10 cellular contexts compared by ENCODE assay signal in the genomic region with DNA sequence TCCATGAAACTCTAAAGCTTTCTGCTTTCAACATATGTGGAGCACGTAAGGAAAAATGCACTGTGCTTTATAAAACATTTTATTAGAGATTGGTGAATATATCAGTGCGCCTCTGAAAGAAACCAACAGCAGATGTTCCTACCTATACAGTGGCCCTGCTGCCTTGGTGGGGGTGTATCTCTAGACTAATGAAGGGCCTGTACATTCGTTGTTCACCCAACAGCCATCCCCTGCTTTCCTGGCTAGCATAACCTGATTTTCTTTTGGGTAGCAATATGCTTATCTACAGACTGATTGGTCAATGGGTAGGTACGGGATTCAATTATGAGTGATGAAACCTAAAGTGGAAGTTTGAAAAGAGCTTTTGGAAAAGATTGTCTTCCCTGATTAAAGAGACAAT.
DNase-seq lines count a peak whose midpoint lies in the region; ATAC-seq and TF ChIP-seq lines count a peak whose summit lies in the region.
"Had no signal": no experiment of that assay in that cellular context is flagged by ENCODE, and none has a peak within 500 bp of the region (broad histone marks: within the 10 kb centered on the region; RNA-seq: fewer than 3 reads in every experiment).

No MANE protein-coding gene starts in this region.

- ATAC-seq in activated T-cell treated with anti-CD3 and anti-CD28 coated beads, Interleukin-2, amount 50 U/mL, for 72 hours (replicated peaks in 1 of 2), result no peak
- ATAC-seq in activated T-cell treated with anti-CD3 and anti-CD28 coated beads, Interleukin-2, amount 50 U/mL, for 4 hours, result no peak
- no peak for ATAC-seq in stimulated activated naive CD8-positive, alpha-beta T cell treated with anti-CD3 and anti-CD28 coated beads, Interleukin-15, amount 100 ng/mL, for 72 hours
- no peak for ATAC-seq in WTC11

- DNase-seq in activated T-cell treated with anti-CD3 and anti-CD28 coated beads, Interleukin-2, amount 50 U/mL, for 72 hours, result no peak
- no peak for DNase-seq in activated T-cell treated with anti-CD3 and anti-CD28 coated beads, Interleukin-2, amount 50 U/mL, for 4 hours
- no peak for DNase-seq in stimulated activated naive CD8-positive, alpha-beta T cell treated with anti-CD3 and anti-CD28 coated beads, Interleukin-15, amount 100 ng/mL, for 72 hours
- DNase-seq in SK-N-DZ (ENCODE audit: low spot score) (peak; percentile 42), WTC11 (ENCODE audit: low spot score) (no peak), NCI-H2107 treated with DMSO at 0.1 percent for 48 hours (lab: John Stamatoyannopoulos, UW; ENCODE audit: unreplicated experiment) (no peak)
- DNase-seq: CD4-positive, alpha-beta memory T cell; GF-D8 had no signal

- peaks cover 71% of the 10 kb centered on the region for H3K4me1 Mint-ChIP-seq in activated T-cell treated with anti-CD3 and anti-CD28 coated beads, Interleukin-2, amount 50 U/mL, for 72 hours (ENCODE audit: low read depth)
- peaks cover 46% of the 10 kb centered on the region for H3K4me1 Mint-ChIP-seq in activated T-cell treated with anti-CD3 and anti-CD28 coated beads, Interleukin-2, amount 50 U/mL, for 4 hours (ENCODE audit: low read depth)
- H3K4me1 Mint-ChIP-seq in stimulated activated naive CD8-positive, alpha-beta T cell treated with anti-CD3 and anti-CD28 coated beads, Interleukin-15, Interleukin-2, amounts not matched to agents 100 ng/mL and 50 ng/mL, for 24 hours (ENCODE audit: low read depth), result peaks cover 63% of the 10 kb centered on the region
- H3K4me1 Mint-ChIP-seq in stimulated activated naive CD8-positive, alpha-beta T cell treated with anti-CD3 and anti-CD28 coated beads, Interleukin-15, amount 100 ng/mL, for 72 hours, result peaks cover 46% of the 10 kb centered on the region
- peaks cover 15% of the 10 kb centered on the region for H3K4me1 Mint-ChIP-seq in WTC11
- H3K4me1 Mint-ChIP-seq: B cell had no signal

- no peaks in the 10 kb centered on the region for H3K9me3 Mint-ChIP-seq in activated T-cell treated with anti-CD3 and anti-CD28 coated beads, Interleukin-2, amount 50 U/mL, for 72 hours
- H3K9me3 Mint-ChIP-seq in activated T-cell treated with anti-CD3 and anti-CD28 coated beads, Interleukin-2, amount 50 U/mL, for 4 hours, result no peaks in the 10 kb centered on the region
- no peaks in the 10 kb centered on the region for H3K9me3 Mint-ChIP-seq in stimulated activated naive CD8-positive, alpha-beta T cell treated with anti-CD3 and anti-CD28 coated beads, Interleukin-15, Interleukin-2, amounts not matched to agents 100 ng/mL and 50 ng/mL, for 24 hours
- H3K9me3 Mint-ChIP-seq in stimulated activated naive CD8-positive, alpha-beta T cell treated with anti-CD3 and anti-CD28 coated beads, Interleukin-15, amount 100 ng/mL, for 72 hours, result no peaks in the 10 kb centered on the region
- H3K9me3 Mint-ChIP-seq in WTC11, result peaks cover 7% of the 10 kb centered on the region

- H3K27me3 Mint-ChIP-seq in activated T-cell treated with anti-CD3 and anti-CD28 coated beads, Interleukin-2, amount 50 U/mL, for 72 hours (ENCODE audit: low read depth), result no peaks in the 10 kb centered on the region
- H3K27me3 Mint-ChIP-seq in activated T-cell treated with anti-CD3 and anti-CD28 coated beads, Interleukin-2, amount 50 U/mL, for 4 hours (ENCODE audit: low read depth), result no peaks in the 10 kb centered on the region
- H3K27me3 Mint-ChIP-seq in stimulated activated naive CD8-positive, alpha-beta T cell treated with anti-CD3 and anti-CD28 coated beads, Interleukin-15, Interleukin-2, amounts not matched to agents 100 ng/mL and 50 ng/mL, for 24 hours, result no peaks in the 10 kb centered on the region
- H3K27me3 Mint-ChIP-seq in stimulated activated naive CD8-positive, alpha-beta T cell treated with anti-CD3 and anti-CD28 coated beads, Interleukin-15, amount 100 ng/mL, for 72 hours, result no peaks in the 10 kb centered on the region
- no peaks in the 10 kb centered on the region for H3K27me3 Mint-ChIP-seq in WTC11 (ENCODE audit: low read depth)
- H3K27me3 Mint-ChIP-seq: B cell; CD4-positive, alpha-beta memory T cell had no signal

- POLR2A ChIA-PET in WTC11 (lab: Charles Lee), result no interaction called here

- TF ChIP-seq CTCF in WTC11 (IDR thresholded peaks at IDR 0.05), result no peak

- CTCF ChIA-PET in WTC11 (lab: Charles Lee), result no interaction called here

- H3K4me3 Mint-ChIP-seq in activated T-cell treated with anti-CD3 and anti-CD28 coated beads, Interleukin-2, amount 50 U/mL, for 72 hours, result peak overlapping the region in 1 of 2 donors; percentile 23
- H3K4me3 Mint-ChIP-seq in activated T-cell treated with anti-CD3 and anti-CD28 coated beads, Interleukin-2, amount 50 U/mL, for 4 hours, result no peak overlapping the region
- no peak overlapping the region for H3K4me3 Mint-ChIP-seq in stimulated activated naive CD8-positive, alpha-beta T cell treated with anti-CD3 and anti-CD28 coated beads, Interleukin-15, Interleukin-2, amounts not matched to agents 100 ng/mL and 50 ng/mL, for 24 hours
- no peak overlapping the region for H3K4me3 Mint-ChIP-seq in stimulated activated naive CD8-positive, alpha-beta T cell treated with anti-CD3 and anti-CD28 coated beads, Interleukin-15, amount 100 ng/mL, for 72 hours
- no peak overlapping the region for H3K4me3 Mint-ChIP-seq in WTC11
- H3K4me3 Mint-ChIP-seq: B cell; CD4-positive, alpha-beta memory T cell had no signal

- H3K36me3 Mint-ChIP-seq in activated T-cell treated with anti-CD3 and anti-CD28 coated beads, Interleukin-2, amount 50 U/mL, for 72 hours (ENCODE audit: insufficient read depth in 2 of 2), result peaks cover 17 to 36% of the 10 kb centered on the region in 2 donors
- peaks cover 31% of the 10 kb centered on the region for H3K36me3 Mint-ChIP-seq in activated T-cell treated with anti-CD3 and anti-CD28 coated beads, Interleukin-2, amount 50 U/mL, for 4 hours (ENCODE audit: insufficient read depth)
- H3K36me3 Mint-ChIP-seq in stimulated activated naive CD8-positive, alpha-beta T cell treated with anti-CD3 and anti-CD28 coated beads, Interleukin-15, Interleukin-2, amounts not matched to agents 100 ng/mL and 50 ng/mL, for 24 hours (ENCODE audit: low read depth), result peaks cover 59% of the 10 kb centered on the region
- H3K36me3 Mint-ChIP-seq in WTC11, result peaks cover 7% of the 10 kb centered on the region

- peak overlapping the region; percentile 35 for H3K27ac Mint-ChIP-seq in activated T-cell treated with anti-CD3 and anti-CD28 coated beads, Interleukin-2, amount 50 U/mL, for 72 hours
- peak overlapping the region; percentile 58 for H3K27ac Mint-ChIP-seq in stimulated activated naive CD8-positive, alpha-beta T cell treated with anti-CD3 and anti-CD28 coated beads, Interleukin-15, Interleukin-2, amounts not matched to agents 100 ng/mL and 50 ng/mL, for 24 hours
- peak overlapping the region in 1 of 2 donors; percentile 34 for H3K27ac Mint-ChIP-seq in stimulated activated naive CD8-positive, alpha-beta T cell treated with anti-CD3 and anti-CD28 coated beads, Interleukin-15, amount 100 ng/mL, for 72 hours
- no peak overlapping the region for H3K27ac Mint-ChIP-seq in WTC11
- H3K27ac Mint-ChIP-seq: B cell had no signal

TF ChIP-seq in WTC11, 78 proteins besides CTCF, POLR2A, EP300 and RAD21 (continues in another document):
- TF ChIP-seq ELF4 (CRISPR knock-in tag; IDR thresholded peaks at IDR 0.05; ENCODE audit: low read depth), result no peak
- TF ChIP-seq SMAD3 (CRISPR knock-in tag; IDR thresholded peaks at IDR 0.05; ENCODE audit: borderline replicate concordance), result no peak
- no peak for TF ChIP-seq NFATC4 (CRISPR knock-in tag; IDR thresholded peaks at IDR 0.05)
- TF ChIP-seq, protein P1, sequence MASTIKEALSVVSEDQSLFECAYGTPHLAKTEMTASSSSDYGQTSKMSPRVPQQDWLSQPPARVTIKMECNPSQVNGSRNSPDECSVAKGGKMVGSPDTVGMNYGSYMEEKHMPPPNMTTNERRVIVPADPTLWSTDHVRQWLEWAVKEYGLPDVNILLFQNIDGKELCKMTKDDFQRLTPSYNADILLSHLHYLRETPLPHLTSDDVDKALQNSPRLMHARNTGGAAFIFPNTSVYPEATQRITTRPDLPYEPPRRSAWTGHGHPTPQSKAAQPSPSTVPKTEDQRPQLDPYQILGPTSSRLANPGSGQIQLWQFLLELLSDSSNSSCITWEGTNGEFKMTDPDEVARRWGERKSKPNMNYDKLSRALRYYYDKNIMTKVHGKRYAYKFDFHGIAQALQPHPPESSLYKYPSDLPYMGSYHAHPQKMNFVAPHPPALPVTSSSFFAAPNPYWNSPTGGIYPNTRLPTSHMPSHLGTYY (CRISPR knock-in tag; IDR thresholded peaks at IDR 0.05), result no peak
- no peak for TF ChIP-seq PREB (CRISPR knock-in tag; IDR thresholded peaks at IDR 0.05; ENCODE audit: borderline replicate concordance)
- no peak for TF ChIP-seq ZNF423 (CRISPR knock-in tag; IDR thresholded peaks at IDR 0.05)
- no peak for TF ChIP-seq NFE2L1 (CRISPR knock-in tag; IDR thresholded peaks at IDR 0.05)
- TF ChIP-seq ZNF121 (CRISPR knock-in tag; IDR thresholded peaks at IDR 0.05), result no peak
- no peak for TF ChIP-seq STAT6 (CRISPR knock-in tag; conservative IDR thresholded peaks at IDR 0.05; ENCODE audit: low read depth)
- TF ChIP-seq TEAD1 (CRISPR knock-in tag; IDR thresholded peaks at IDR 0.05), result no peak
